ENCODE assay signal across 8 cellular contexts in genomic region chr3:195909294-195909644, GRCh38. TPM values are rescaled to one million over a fixed set of nuclear protein-coding genes. Genes with fewer than 3 reads are reported as not detected.
A peak's percentile ranks its signal among the peaks of the same experiment; 100 is the strongest.
DNase-seq lines count a peak whose midpoint lies in the region; ATAC-seq and TF ChIP-seq lines count a peak whose summit lies in the region.

No MANE protein-coding gene starts in this region.

- intact Hi-C loops in activated CD4-positive, alpha-beta memory T cell treated with anti-CD3 and anti-CD28 coated beads for 36 hours (cut with micrococcal nuclease) = loop anchor here (2.0 to 10.0 kb wide), 4 partner anchors 273 to 1222 kb away; partner anchors contain the start of genes FAM43A and NCBP2
- intact Hi-C loops in aorta (cut with DNase I) = loop anchor here in 1 of 2 donors (2.0 kb wide), 1 partner anchor 14 kb away; no protein-coding TSS in a partner anchor

- WGBS in aorta, 2 donors = 0 to 1% methylated on average over 31 to 47 of the region's 47 CpGs

- H3K36me3 ChIP-seq in kidney epithelial cell (ENCODE audit: control insufficient read depth, insufficient read depth, low read length) (no peaks in the 10 kb centered on the region), aorta (ENCODE audit: control insufficient read depth in 1 of 2, insufficient read depth in 2 of 2, low read length in 1 of 2) (no peaks in the 10 kb centered on the region)

- no peaks in the 10 kb centered on the region for H3K9me3 ChIP-seq in aorta (ENCODE audit: control insufficient read depth, low read length)

- no peak for DNase-seq in AG04449 (ENCODE audit: low read depth, low spot score)
- DNase-seq in activated CD4-positive, alpha-beta memory T cell treated with anti-CD3 and anti-CD28 coated beads for 36 hours = no peak
- DNase-seq in kidney epithelial cell (ENCODE audit: low read depth) = no peak
- no peak for DNase-seq in aorta
- DNase-seq in NCI-H2081 treated with DMSO at 0.1 percent for 48 hours (lab: John Stamatoyannopoulos, UW) = no peak
- DNase-seq in pons (ENCODE audit: low spot score) = no peak

- H3K4me1 Mint-ChIP-seq in activated CD4-positive, alpha-beta memory T cell treated with anti-CD3 and anti-CD28 coated beads for 36 hours (ENCODE audit: low read depth) = peaks cover 27% of the 10 kb centered on the region

- H3K4me3 ChIP-seq in AG04449 (ENCODE audit: low read depth, low read length) (peak overlapping the region; percentile 59), kidney epithelial cell (ENCODE audit: low read depth, low read length) (peak overlapping the region; percentile 43), aorta (ENCODE audit: low read length in 2 of 2) (peak overlapping the region; percentile 89 to 90)

- CTCF ChIA-PET in AG04449 (lab: Yijun Ruan, JAX) = interaction anchor here (1.0 to 6.0 kb wide), 4 partner anchors 9 to 50 kb away, joined by 3 to 94 read pairs (median 11); no protein-coding TSS in a partner anchor
- CTCF ChIA-PET in activated CD4-positive, alpha-beta memory T cell treated with anti-CD3 and anti-CD28 coated beads for 36 hours (lab: Charles Lee) = interaction anchor here (1.5 to 6.0 kb wide), 3 partner anchors 16 to 50 kb away, joined by 4 to 109 read pairs (median 8); no protein-coding TSS in a partner anchor

- ATAC-seq in GM19025 (IDR thresholded peaks at IDR 0.05; ENCODE audit: low read depth, unreplicated experiment) (peak; percentile 20), HG03175 (IDR thresholded peaks at IDR 0.05; ENCODE audit: unreplicated experiment) (peak; percentile 18), aorta (ENCODE audit: low FRiP score) (peak; percentile 16)

- no peak overlapping the region for H3K27ac Mint-ChIP-seq in activated CD4-positive, alpha-beta memory T cell treated with anti-CD3 and anti-CD28 coated beads for 36 hours

- H3K36me3 Mint-ChIP-seq in activated CD4-positive, alpha-beta memory T cell treated with anti-CD3 and anti-CD28 coated beads for 36 hours = no peaks in the 10 kb centered on the region

- H3K9me3 Mint-ChIP-seq in activated CD4-positive, alpha-beta memory T cell treated with anti-CD3 and anti-CD28 coated beads for 36 hours = no peaks in the 10 kb centered on the region

- H3K27me3 ChIP-seq in kidney epithelial cell (ENCODE audit: control insufficient read depth, insufficient read depth, low read length) (no peaks in the 10 kb centered on the region), aorta (ENCODE audit: control insufficient read depth in 1 of 2, insufficient read depth in 2 of 2, low read length in 1 of 2) (no peaks in the 10 kb centered on the region)

- no peaks in the 10 kb centered on the region for H3K27me3 Mint-ChIP-seq in activated CD4-positive, alpha-beta memory T cell treated with anti-CD3 and anti-CD28 coated beads for 36 hours

- TF ChIP-seq CTCF in AG04449 (IDR thresholded peaks at IDR 0.05; ENCODE audit: insufficient read depth, low read length, missing control alignments) (peak; percentile 18), kidney epithelial cell (IDR thresholded peaks at IDR 0.05; ENCODE audit: insufficient read depth, low read length, poor library complexity, severe bottlenecking) (no peak)

- no peak overlapping the region for H3K27ac ChIP-seq in aorta (ENCODE audit: low read depth in 1 of 2, low read length in 2 of 2)

- H3K4me3 Mint-ChIP-seq in activated CD4-positive, alpha-beta memory T cell treated with anti-CD3 and anti-CD28 coated beads for 36 hours = peak overlapping the region; percentile 48

- H3K4me1 ChIP-seq in aorta (ENCODE audit: control insufficient read depth in 1 of 2, insufficient read depth in 2 of 2, low read length in 2 of 2) = no peaks in the 10 kb centered on the region

- POLR2A ChIA-PET in AG04449 (lab: Yijun Ruan, JAX) = no interaction called here
- POLR2A ChIA-PET in activated CD4-positive, alpha-beta memory T cell treated with anti-CD3 and anti-CD28 coated beads for 36 hours (lab: Charles Lee) = interaction anchor here (4.0 kb wide), 1 partner anchor 13 kb away, joined by 51 read pairs; no protein-coding TSS in a partner anchor

RNA-seq across cellular contexts. Expression of gene TNK2, which starts 0.9 kb away (rescaled TPM):
- 10 to 100 TPM; 59.9 to 67.1 TPM for total RNA-seq in activated CD4-positive, alpha-beta memory T cell treated with anti-CD3 and anti-CD28 coated beads for 36 hours
- total RNA-seq in kidney epithelial cell = 14.1 and 16.0 TPM in 2 replicates
- total RNA-seq in aorta = 10 to 100 TPM; 51.7 to 81.3 TPM
- 100 to 1,000 TPM in 1 of 2 donors, 1 to 10 TPM in 1; 9.3 to 162 TPM for polyA plus RNA-seq in aorta
